Comparison of ENCODE assay signal across 27 cellular contexts in the genomic region with DNA sequence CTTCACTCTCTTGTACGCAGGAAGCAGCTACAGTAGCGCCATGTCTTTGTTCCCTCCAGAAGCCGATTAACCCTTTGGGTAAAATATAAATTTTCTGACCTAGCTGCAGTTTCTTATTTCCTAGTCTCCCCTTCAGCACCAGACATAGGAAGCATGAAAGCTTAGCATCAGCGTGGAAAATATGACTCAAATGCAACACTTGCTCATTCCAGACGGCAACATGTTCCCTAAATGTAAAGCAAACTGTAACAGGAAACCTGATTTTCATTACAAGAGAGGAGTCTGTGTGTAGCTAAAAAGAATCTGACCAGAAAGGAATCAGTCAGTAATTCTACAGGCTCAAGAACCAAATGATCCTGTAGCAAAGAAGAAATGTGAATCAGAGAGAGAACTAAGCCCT.
DNase-seq lines count a peak whose midpoint lies in the region; ATAC-seq and TF ChIP-seq lines count a peak whose summit lies in the region.
"Had no signal": no experiment of that assay in that cellular context is flagged by ENCODE, and none has a peak within 500 bp of the region (broad histone marks: within the 10 kb centered on the region; RNA-seq: fewer than 3 reads in every experiment).

No MANE protein-coding gene starts in this region.

- H3F3A ChIP-seq in PC-3 (ENCODE audit: low read length, unreplicated experiment) = no peaks in the 10 kb centered on the region

- H3K4me2 ChIP-seq in PC-3 (ENCODE audit: low read length) = no peak overlapping the region
- no peak overlapping the region for H3K4me2 ChIP-seq in hepatocyte

- H3K9me2 ChIP-seq in PC-3 (replicated peaks; ENCODE audit: low read length) = no peaks in the 10 kb centered on the region
- H3K9me2 ChIP-seq in hepatocyte (replicated peaks; ENCODE audit: insufficient read depth) = no peaks in the 10 kb centered on the region

- no peak overlapping the region for H3K9ac ChIP-seq in PC-3 (ENCODE audit: low read length)

- CTCF ChIA-PET in PC-3 (lab: Charles Lee) = interaction anchor here (0.8 kb wide), 1 partner anchor 752 kb away, joined by 4 read pairs; no protein-coding TSS in a partner anchor

- H3K27me3 ChIP-seq in PC-3 (ENCODE audit: low read length) = no peaks in the 10 kb centered on the region
- no peaks in the 10 kb centered on the region for H3K27me3 ChIP-seq in hepatocyte
- H3K27me3 ChIP-seq in H7 (ENCODE audit: control insufficient read depth, insufficient read depth, low read length) = no peaks in the 10 kb centered on the region
- H3K27me3 ChIP-seq: foreskin keratinocyte, MG63, SJSA1 had no signal

- H3K4me1 ChIP-seq in PC-3 (ENCODE audit: insufficient read depth, low read length) (peaks cover 4% of the 10 kb centered on the region; the same call in 1 of the 2 replicates), hepatocyte (ENCODE audit: insufficient read depth) (no peaks in the 10 kb centered on the region)
- H3K4me1 ChIP-seq: foreskin keratinocyte, SJSA1 had no signal

- no peak for ATAC-seq in PC-3
- ATAC-seq: activated CD8-positive, alpha-beta memory T cell treated with anti-CD3 and anti-CD28 coated beads, Interleukin-2, amount 10 ng/mL, durations not matched to agents 7 days and 5 days; foreskin keratinocyte; HCT116; left ventricle myocardium superior; naive thymus-derived CD4-positive, alpha-beta T cell; WTC11 had no signal

- H3K27ac ChIP-seq in PC-3 (ENCODE audit: low read length) (no peak overlapping the region), hepatocyte (no peak overlapping the region)
- H3K27ac ChIP-seq: foreskin keratinocyte, SJSA1 had no signal

- DNase-seq in PC-3 (peak; percentile 22), dedifferentiated amniotic fluid mesenchymal stem cell (ENCODE audit: extremely low spot score) (peak; percentile 74), hepatocyte (ENCODE audit: low spot score) (peak; percentile 45), stromal cell of bone marrow (ENCODE audit: low read depth) (peak; percentile 26), NCI-H2107 treated with DMSO at 0.1 percent for 48 hours (lab: John Stamatoyannopoulos, UW; ENCODE audit: unreplicated experiment) (no peak), H7 (no peak), kidney tubule cell (ENCODE audit: low spot score) (no peak)
- DNase-seq: activated CD4-positive, alpha-beta T cell treated with anti-CD3 and anti-CD28 coated beads, Interleukin-2, amount 50 U/mL, for 1 hour; activated CD8-positive, alpha-beta memory T cell treated with anti-CD3 and anti-CD28 coated beads, Interleukin-2, amount 10 ng/mL, durations not matched to agents 7 days and 5 days; activated naive CD4-positive, alpha-beta T cell treated with anti-CD3 and anti-CD28 coated beads for 36 hours; central memory CD4-positive, alpha-beta T cell; DMS79; foreskin keratinocyte; GF-D8; hypothalamus; KG1; left ventricle myocardium superior; MG63; naive thymus-derived CD4-positive, alpha-beta T cell; NCI-H1417 treated with DMSO at 0.1 percent for 48 hours; NCI-H748 treated with DMSO at 0.1 percent for 48 hours; stimulated activated CD4-positive, alpha-beta T cell treated with anti-CD3 and anti-CD28 coated beads, Interleukin-2, amount 100 ng/mL, for 24 hours; trophoblast cell had no signal

- no TSS peak for BruUV-seq in PC-3 (replicated peaks; lab: Mats Ljungman, UMichigan)

- POLR2A ChIA-PET in PC-3 (lab: Charles Lee; ENCODE audit: unreplicated experiment) = interaction anchor here (0.6 kb wide), 2 partner anchors 206 to 1001 kb away, joined by 3 to 4 read pairs; no protein-coding TSS in a partner anchor

- H4K20me1 ChIP-seq in PC-3 (ENCODE audit: low read length) (no peaks in the 10 kb centered on the region), hepatocyte (ENCODE audit: insufficient read depth, poor library complexity, severe bottlenecking) (no peaks in the 10 kb centered on the region)

- 73% methylated on average over 5 of the region's 5 CpGs for WGBS in hepatocyte (ENCODE audit: low lambda C conversion rate, missing lambda C conversion rate)

- H3K9me3 ChIP-seq in PC-3 (ENCODE audit: low read length) (no peaks in the 10 kb centered on the region), hepatocyte (ENCODE audit: low read depth) (no peaks in the 10 kb centered on the region)
- H3K9me3 ChIP-seq: SJSA1 had no signal

- no peaks in the 10 kb centered on the region for H3K36me3 ChIP-seq in PC-3 (ENCODE audit: low read depth, low read length)
- no peaks in the 10 kb centered on the region for H3K36me3 ChIP-seq in hepatocyte (replicated peaks; ENCODE audit: insufficient read depth, low read depth)
- H3K36me3 ChIP-seq in H7 (replicated peaks; ENCODE audit: control insufficient read depth, insufficient read depth, low read length) = no peaks in the 10 kb centered on the region
- H3K36me3 ChIP-seq: MG63, SJSA1 had no signal

- H3K79me2 ChIP-seq in PC-3 (ENCODE audit: low read length) (no peaks in the 10 kb centered on the region), hepatocyte (no peaks in the 10 kb centered on the region)

- H3K4me3 ChIP-seq in PC-3 (ENCODE audit: low read length) (no peak overlapping the region), hepatocyte (no peak overlapping the region), H7 (ENCODE audit: insufficient read depth, low read depth, low read length) (no peak overlapping the region)
- H3K4me3 ChIP-seq: MG63, SJSA1, skin epidermis had no signal

- intact Hi-C loops in PC-3 (cut with micrococcal nuclease) = no loop called here

- TF ChIP-seq CTCF in PC-3 (conservative IDR thresholded peaks at IDR 0.05; ENCODE audit: low read depth, low read length) = no peak
- TF ChIP-seq CTCF in hepatocyte (IDR thresholded peaks at IDR 0.05; ENCODE audit: poor library complexity) = no peak

- H2AFZ ChIP-seq in PC-3 (ENCODE audit: low read length) (no peak overlapping the region), hepatocyte (no peak overlapping the region)

Comparison
In these comparisons a context has a peak if more than half of its experiments do, and no peak if none do; other contexts are left out.
1. DNase-seq: peak in PC-3 (single experiment), dedifferentiated amniotic fluid mesenchymal stem cell (single experiment), hepatocyte (single experiment) and stromal cell of bone marrow (single experiment); none in NCI-H2107 treated with DMSO at 0.1 percent for 48 hours (single experiment), H7 (single experiment) and kidney tubule cell (single experiment).